In the genomic region with DNA sequence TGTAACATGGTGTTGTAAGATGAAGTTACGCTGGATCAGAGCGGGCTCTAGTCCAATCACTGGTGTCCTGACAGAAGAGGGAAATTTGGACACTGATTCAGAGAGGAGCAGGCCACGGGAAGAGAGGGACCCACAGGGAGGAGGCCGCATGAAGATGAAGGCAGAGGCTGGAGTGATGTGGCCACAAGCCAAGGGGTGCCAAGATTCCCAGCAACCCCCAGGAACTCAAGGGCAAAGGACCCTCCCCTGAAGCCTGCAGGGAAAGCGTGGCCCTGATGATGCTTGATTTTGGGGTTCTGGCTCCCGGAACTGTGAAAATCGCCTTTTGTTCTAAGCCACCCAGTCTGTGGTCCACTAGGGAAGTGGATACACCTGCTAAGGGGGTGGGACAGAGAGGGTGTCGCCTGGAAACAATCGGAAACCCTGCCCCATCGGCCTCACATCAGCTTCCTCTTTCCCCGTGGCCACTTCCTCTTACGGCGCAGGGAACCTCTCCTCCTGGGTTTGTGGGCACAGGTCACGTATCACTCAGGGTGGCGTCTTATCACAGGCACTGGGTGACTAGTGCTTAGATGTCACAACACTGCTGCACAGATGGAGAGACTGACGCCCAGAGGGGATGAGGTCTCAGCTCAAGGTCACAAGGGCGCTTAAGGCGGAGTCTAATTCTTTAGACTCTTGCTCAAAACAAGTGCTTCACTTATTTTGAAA, we compare ENCODE assay signal across 9 cellular contexts. TPM values are rescaled to one million over a fixed set of nuclear protein-coding genes. Genes with fewer than 3 reads are reported as not detected.
A peak's percentile ranks its signal among the peaks of the same experiment; 100 is the strongest.
DNase-seq lines count a peak whose midpoint lies in the region; ATAC-seq and TF ChIP-seq lines count a peak whose summit lies in the region.
"Had no signal": no experiment of that assay in that cellular context is flagged by ENCODE, and none has a peak within 500 bp of the region (broad histone marks: within the 10 kb centered on the region; RNA-seq: fewer than 3 reads in every experiment).

No MANE protein-coding gene starts in this region.

- peak overlapping the region; percentile 33; the same call in 1 of the 2 replicates for H2AFZ ChIP-seq in Loucy (ENCODE audit: low read length)

- H3K36me3 ChIP-seq in Loucy (ENCODE audit: insufficient read depth, low read length) (no peaks in the 10 kb centered on the region), breast epithelium (no peaks in the 10 kb centered on the region)
- H3K36me3 ChIP-seq: SJSA1 had no signal

- H3K9ac ChIP-seq in Loucy (ENCODE audit: low read depth, low read length, poor library complexity, severe bottlenecking), result no peak overlapping the region

- no peaks in the 10 kb centered on the region for H3K9me2 ChIP-seq in Loucy (replicated peaks; ENCODE audit: low read depth, low read length)

- H3K79me2 ChIP-seq in Loucy (ENCODE audit: insufficient read depth, low read length), result no peaks in the 10 kb centered on the region

- H3K4me2 ChIP-seq in Loucy (ENCODE audit: low read depth, low read length, poor library complexity, severe bottlenecking), result no peak overlapping the region

- intact Hi-C loops in left cardiac atrium (cut with DNase I), result loop anchor here in 1 of 2 donors (2.0 kb wide), 1 partner anchor 893 kb away; no protein-coding TSS in a partner anchor
- intact Hi-C loops in breast epithelium (cut with DNase I; ENCODE audit: low total_unique reads), result no loop called here

- no peaks in the 10 kb centered on the region for H3K27me3 ChIP-seq in Loucy (ENCODE audit: insufficient read depth, low read length, poor library complexity, severe bottlenecking)
- no peaks in the 10 kb centered on the region for H3K27me3 ChIP-seq in breast epithelium
- H3K27me3 ChIP-seq: SJSA1 had no signal

- no peak overlapping the region for H3K27ac ChIP-seq in breast epithelium
- H3K27ac ChIP-seq: SJSA1 had no signal

- H3K4me3 ChIP-seq in Loucy (ENCODE audit: low read length, poor library complexity, severe bottlenecking) (no peak overlapping the region), breast epithelium (no peak overlapping the region)
- H3K4me3 ChIP-seq: SJSA1 had no signal

- H3K9me3 ChIP-seq in Loucy (ENCODE audit: insufficient read depth, low read depth, low read length), result no peaks in the 10 kb centered on the region
- H3K9me3 ChIP-seq in breast epithelium, result no peaks in the 10 kb centered on the region
- H3K9me3 ChIP-seq: SJSA1 had no signal

- TF ChIP-seq POLR2A in breast epithelium (IDR thresholded peaks at IDR 0.05), result no peak

- peak; percentile 69 for ATAC-seq in GM19452 (IDR thresholded peaks at IDR 0.05; ENCODE audit: unreplicated experiment)
- peak; percentile 60 to 79 for ATAC-seq in left cardiac atrium
- no peak for ATAC-seq in HG02970 (IDR thresholded peaks at IDR 0.05; ENCODE audit: low FRiP score, unreplicated experiment)

- H3K4me1 ChIP-seq in Loucy (ENCODE audit: insufficient read depth, low read length, poor library complexity, severe bottlenecking) (no peaks in the 10 kb centered on the region), breast epithelium (no peaks in the 10 kb centered on the region)
- H3K4me1 ChIP-seq: SJSA1 had no signal

- no peaks in the 10 kb centered on the region for H4K20me1 ChIP-seq in Loucy (ENCODE audit: insufficient read depth, low read length, poor library complexity, severe bottlenecking)

- no peaks in the 10 kb centered on the region for H3F3A ChIP-seq in Loucy (ENCODE audit: low read depth)

- TF ChIP-seq CTCF in Loucy (conservative IDR thresholded peaks at IDR 0.05; ENCODE audit: low read length) (no peak), breast epithelium (IDR thresholded peaks at IDR 0.05) (no peak)

- peak; percentile 17 to 27 for DNase-seq in activated CD8-positive, alpha-beta memory T cell treated with anti-CD3 and anti-CD28 coated beads for 4 hours (ENCODE audit: low read depth in 2 of 2)
- DNase-seq in left cardiac atrium, result peak; percentile 54
- DNase-seq in stimulated activated CD8-positive, alpha-beta memory T cell treated with anti-CD3 and anti-CD28 coated beads, Interleukin-12 subunit alpha, Interleukin-12 subunit beta, amount 100 ng/mL, for 1 hour (ENCODE audit: low read depth), result peak; percentile 28
- no peak for DNase-seq in breast epithelium (ENCODE audit: low spot score in 2 of 2)
- DNase-seq in H4 (ENCODE audit: low spot score), result no peak

RNA-seq across cellular contexts. Expression of a gene that starts 58.0 kb away (rescaled TPM):
- total RNA-seq in left cardiac atrium (10 to 100 TPM; 37.2 to 55.1 TPM), breast epithelium (10 to 100 TPM; 36.3 to 62.5 (median 58.0) TPM)
- 266 and 269 TPM in 2 replicates for total RNA-seq in H4 (2014; rRNA removed; shearing (Covaris generic))

Comparison
In these comparisons a context has a peak if more than half of its experiments do, and no peak if none do; other contexts are left out.
1. DNase-seq: peak in activated CD8-positive, alpha-beta memory T cell treated with anti-CD3 and anti-CD28 coated beads for 4 hours (2 of 2), left cardiac atrium (single experiment) and stimulated activated CD8-positive, alpha-beta memory T cell treated with anti-CD3 and anti-CD28 coated beads, Interleukin-12 subunit alpha, Interleukin-12 subunit beta, amount 100 ng/mL, for 1 hour (single experiment); none in breast epithelium (0 of 2) and H4 (single experiment).